Comparison of ENCODE assay signal across 10 cellular contexts in the genomic region with DNA sequence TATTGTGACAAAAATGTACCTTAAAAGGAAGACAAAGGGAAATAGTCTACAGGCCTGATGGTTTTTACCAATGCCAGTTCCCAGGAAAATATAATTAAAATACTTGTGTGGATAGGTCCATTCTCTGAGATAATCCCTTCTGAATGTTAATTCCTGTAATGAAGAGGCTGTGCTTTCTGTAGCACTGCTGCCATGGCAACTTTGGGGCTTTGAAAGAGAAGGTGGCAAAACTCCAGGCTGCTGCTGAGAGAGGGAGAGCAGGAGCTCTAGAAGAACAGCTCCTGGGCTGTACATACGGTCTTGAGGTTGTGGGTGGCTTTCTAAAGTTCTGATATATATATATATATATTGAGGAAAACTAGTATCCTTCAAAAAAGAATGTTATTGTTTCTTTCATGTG.
DNase-seq lines count a peak whose midpoint lies in the region; ATAC-seq, FAIRE-seq and TF ChIP-seq lines count a peak whose summit lies in the region.
"Had no signal": no experiment of that assay in that cellular context is flagged by ENCODE, and none has a peak within 500 bp of the region (broad histone marks: within the 10 kb centered on the region; RNA-seq: fewer than 3 reads in every experiment).

No MANE protein-coding gene starts in this region.

- H3K56ac ChIP-seq in H9 (ENCODE audit: insufficient read length, low read depth, low read length) = no peak overlapping the region

- no peaks in the 10 kb centered on the region for H3K27me3 ChIP-seq in H9 (ENCODE audit: insufficient read depth, low read length)
- no peaks in the 10 kb centered on the region for H3K27me3 ChIP-seq in psoas muscle (ENCODE audit: insufficient read depth in 3 of 3, low read length in 2 of 3)
- H3K27me3 ChIP-seq in CD8-positive, alpha-beta memory T cell (ENCODE audit: insufficient read depth, low read length, poor library complexity, severe bottlenecking) = no peaks in the 10 kb centered on the region
- H3K27me3 ChIP-seq in PC-3 (ENCODE audit: low read length) = no peaks in the 10 kb centered on the region

- H3K9ac ChIP-seq in H9 (ENCODE audit: extremely low read depth, insufficient read length, low read length) (no peak overlapping the region), PC-3 (ENCODE audit: low read length) (no peak overlapping the region)

- H3K9me3 ChIP-seq in H9 (ENCODE audit: control insufficient read depth, low read depth, low read length) (no peaks in the 10 kb centered on the region), psoas muscle (no peaks in the 10 kb centered on the region), PC-3 (ENCODE audit: low read length) (no peaks in the 10 kb centered on the region)
- H3K9me3 ChIP-seq in CD8-positive, alpha-beta memory T cell (ENCODE audit: low read length) = no peaks in the 10 kb centered on the region

- H3K4me2 ChIP-seq in H9 (ENCODE audit: insufficient read depth, insufficient read length, low read length) (no peak overlapping the region), PC-3 (ENCODE audit: low read length) (no peak overlapping the region)

- H4K91ac ChIP-seq in H9 (ENCODE audit: insufficient read length, low read depth, low read length) = no peak overlapping the region

- no peak overlapping the region for H2BK12ac ChIP-seq in H9 (ENCODE audit: insufficient read length, low read depth, low read length)

- H4K20me1 ChIP-seq in H9 (ENCODE audit: control insufficient read depth, insufficient read depth, insufficient read length) (no peaks in the 10 kb centered on the region), PC-3 (ENCODE audit: low read length) (no peaks in the 10 kb centered on the region)

- H3T11ph ChIP-seq in H9 (ENCODE audit: low read length) = no peak overlapping the region

- no peaks in the 10 kb centered on the region for H3K27me3 Mint-ChIP-seq in H9 (ENCODE audit: low read depth)
- peaks cover 2% of the 10 kb centered on the region for H3K27me3 Mint-ChIP-seq in glutamatergic neuron (ENCODE audit: unreplicated experiment)
- H3K27me3 Mint-ChIP-seq in CD8-positive, alpha-beta memory T cell = no peaks in the 10 kb centered on the region

- H2BK120ac ChIP-seq in H9 (ENCODE audit: low read depth, low read length, poor library complexity, severe bottlenecking) = no peak overlapping the region

- H3F3A ChIP-seq in PC-3 (ENCODE audit: low read length, unreplicated experiment) = no peaks in the 10 kb centered on the region

- H3K4me3 Mint-ChIP-seq in H9 (no peak overlapping the region), glutamatergic neuron (ENCODE audit: unreplicated experiment) (no peak overlapping the region)
- H3K4me3 Mint-ChIP-seq in CD8-positive, alpha-beta memory T cell = no peak overlapping the region

- H3K36me3 ChIP-seq in psoas muscle (ENCODE audit: insufficient read depth in 1 of 2, low read depth in 1 of 2) (peaks cover 0 to 36% of the 10 kb centered on the region in 2 donors), PC-3 (ENCODE audit: low read depth, low read length) (0 out of 2 replicates have a peak, but pooled peaks cover 2% of the 10 kb centered on the region)
- H3K36me3 ChIP-seq in CD8-positive, alpha-beta memory T cell (ENCODE audit: insufficient read depth, low read length) = no peaks in the 10 kb centered on the region

- no peak overlapping the region for H3K4ac ChIP-seq in H9 (ENCODE audit: low read depth, low read length)

- TF ChIP-seq POLR2A in H54 (IDR thresholded peaks at IDR 0.05; ENCODE audit: low read depth, low read length) = no peak

- no peaks in the 10 kb centered on the region for H3K9me2 ChIP-seq in PC-3 (replicated peaks; ENCODE audit: low read length)

- no peak overlapping the region for H2BK5ac ChIP-seq in H9 (ENCODE audit: insufficient read length, low read length)

- no peak overlapping the region for H2AFZ ChIP-seq in H9 (ENCODE audit: low read length)
- no peak overlapping the region for H2AFZ ChIP-seq in PC-3 (ENCODE audit: low read length)

- H3K36me3 Mint-ChIP-seq in H9 (ENCODE audit: insufficient read depth in 1 of 3, low read depth in 3 of 3) (no peaks in the 10 kb centered on the region), glutamatergic neuron (ENCODE audit: unreplicated experiment) (no peaks in the 10 kb centered on the region)
- peaks cover 0 to 11% (median 7%) of the 10 kb centered on the region in 3 donors for H3K36me3 Mint-ChIP-seq in CD8-positive, alpha-beta memory T cell

- DNase-seq in H9 = peak; percentile 55
- peak; percentile 53 for DNase-seq in RPMI7951 (ENCODE audit: low read depth)
- peak; percentile 24 for DNase-seq in glutamatergic neuron
- no peak for DNase-seq in psoas muscle
- no peak for DNase-seq in CD8-positive, alpha-beta memory T cell
- DNase-seq in PC-3 = no peak
- DNase-seq in H54 (ENCODE audit: insufficient read length, low spot score) = no peak
- DNase-seq: activated CD4-positive, alpha-beta T cell treated with anti-CD3 and anti-CD28 coated beads for 1 hour had no signal

- H3K4me1 ChIP-seq in H9 (ENCODE audit: insufficient read depth, low read length) (no peaks in the 10 kb centered on the region), psoas muscle (peaks cover 70% of the 10 kb centered on the region), PC-3 (ENCODE audit: insufficient read depth, low read length) (no peaks in the 10 kb centered on the region)
- no peaks in the 10 kb centered on the region for H3K4me1 ChIP-seq in CD8-positive, alpha-beta memory T cell (ENCODE audit: insufficient read depth, low read length)

- H3K27ac Mint-ChIP-seq in H9 (no peak overlapping the region; a peak in 1 of 7 replicates), glutamatergic neuron (ENCODE audit: unreplicated experiment) (no peak overlapping the region)
- no peak overlapping the region for H3K27ac Mint-ChIP-seq in CD8-positive, alpha-beta memory T cell

- H3K4me1 Mint-ChIP-seq in H9 (peaks cover 14 to 23% of the 10 kb centered on the region in 2 experiments), glutamatergic neuron (ENCODE audit: low read depth, unreplicated experiment) (peaks cover 9% of the 10 kb centered on the region)
- no peaks in the 10 kb centered on the region for H3K4me1 Mint-ChIP-seq in CD8-positive, alpha-beta memory T cell

- intact Hi-C loops in psoas muscle (cut with DNase I) (no loop called here), PC-3 (cut with micrococcal nuclease) (no loop called here)

- no peaks in the 10 kb centered on the region for H3K79me1 ChIP-seq in H9 (ENCODE audit: insufficient read depth, low read depth, low read length, poor library complexity, severe bottlenecking)

- no peak overlapping the region for H3K18ac ChIP-seq in H9 (ENCODE audit: insufficient read length, low read depth, low read length)

- no peak overlapping the region for H3K27ac ChIP-seq in H9 (ENCODE audit: insufficient read length, low read depth, low read length)
- peak overlapping the region; percentile 32 for H3K27ac ChIP-seq in psoas muscle
- no peak overlapping the region for H3K27ac ChIP-seq in CD8-positive, alpha-beta memory T cell (ENCODE audit: low read depth, low read length)
- H3K27ac ChIP-seq in PC-3 (ENCODE audit: low read length) = no peak overlapping the region
- H3K27ac ChIP-seq: skin epidermis had no signal

- no peak overlapping the region for H2AK5ac ChIP-seq in H9 (ENCODE audit: insufficient read length, low read length)

- H3K4me3 ChIP-seq in psoas muscle (no peak overlapping the region), PC-3 (ENCODE audit: low read length) (no peak overlapping the region)
- no peak overlapping the region for H3K4me3 ChIP-seq in CD8-positive, alpha-beta memory T cell (ENCODE audit: low read length)
- H3K4me3 ChIP-seq: skin epidermis had no signal

- peak in 1 of 4 donors; percentile 28 for ATAC-seq in psoas muscle
- no peak for ATAC-seq in PC-3
- ATAC-seq in HG02973 (IDR thresholded peaks at IDR 0.05; ENCODE audit: unreplicated experiment) = no peak

- no peak for TF ChIP-seq CTCF in H9 (conservative IDR thresholded peaks at IDR 0.05)
- TF ChIP-seq CTCF in glutamatergic neuron (IDR thresholded peaks at IDR 0.05; ENCODE audit: partially characterized antibody, unreplicated experiment) = no peak
- TF ChIP-seq CTCF in psoas muscle (IDR thresholded peaks at IDR 0.05) = no peak
- TF ChIP-seq CTCF in PC-3 (conservative IDR thresholded peaks at IDR 0.05; ENCODE audit: low read depth, low read length) = no peak

- H4K8ac ChIP-seq in H9 (replicated peaks; ENCODE audit: insufficient read length, low read depth, low read length) = no peak overlapping the region

- no peak overlapping the region for H2BK15ac ChIP-seq in H9 (ENCODE audit: low read depth, low read length)

- WGBS in H9 (ENCODE audit: extremely low coverage, insufficient read length, low lambda C conversion rate) = no CpG with 5 or more reads among the region's 1 CpG
- WGBS in psoas muscle, 3 donors = 35 to 59% (median 43%) methylated on average over 1 of the region's 1 CpG

- H3K14ac ChIP-seq in H9 (ENCODE audit: insufficient read depth, low read length) = no peak overlapping the region

- POLR2A ChIA-PET in CD8-positive, alpha-beta memory T cell (lab: Charles Lee) = no interaction called here
- POLR2A ChIA-PET in PC-3 (lab: Charles Lee; ENCODE audit: unreplicated experiment) = no interaction called here

- H3K9me3 Mint-ChIP-seq in H9 (no peaks in the 10 kb centered on the region), glutamatergic neuron (ENCODE audit: unreplicated experiment) (no peaks in the 10 kb centered on the region)
- H3K9me3 Mint-ChIP-seq in CD8-positive, alpha-beta memory T cell = no peaks in the 10 kb centered on the region

- FAIRE-seq in H54 (lab: Jason Lieb, UNC) = no peak

- no peak overlapping the region for H3K23ac ChIP-seq in H9 (ENCODE audit: insufficient read length, low read depth, low read length)

- no peak overlapping the region for H4K5ac ChIP-seq in H9 (ENCODE audit: insufficient read length, low read depth, low read length)

- H3K79me2 ChIP-seq in H9 (ENCODE audit: insufficient read depth, low read length) (no peaks in the 10 kb centered on the region), PC-3 (ENCODE audit: low read length) (no peaks in the 10 kb centered on the region)

- BruUV-seq in PC-3 (replicated peaks; lab: Mats Ljungman, UMichigan) = no TSS peak

- no peak overlapping the region for H2BK20ac ChIP-seq in H9 (ENCODE audit: low read depth, low read length, poor library complexity, severe bottlenecking)

- CTCF ChIA-PET in CD8-positive, alpha-beta memory T cell (lab: Charles Lee) = interaction anchor here (1.8 kb wide), 1 partner anchor 170 kb away, joined by 4 read pairs; no protein-coding TSS in a partner anchor
- CTCF ChIA-PET in PC-3 (lab: Charles Lee) = no interaction called here

- no peaks in the 10 kb centered on the region for H3K23me2 ChIP-seq in H9 (ENCODE audit: insufficient read length, low read depth, low read length, poor library complexity, severe bottlenecking)

Comparison
In these comparisons a context has a peak if more than half of its experiments do, and no peak if none do; other contexts are left out.
1. DNase-seq: peak in H9 (single experiment), RPMI7951 (single experiment) and glutamatergic neuron (single experiment); none in psoas muscle (0 of 2), CD8-positive, alpha-beta memory T cell (0 of 5), PC-3 (single experiment) and H54 (single experiment).